Comparison of ENCODE assay signal across 19 cellular contexts in genomic region chr12:132151145-132151765, GRCh38. TPM values are rescaled to one million over a fixed set of nuclear protein-coding genes. Genes with fewer than 3 reads are reported as not detected.
DNase-seq lines count a peak whose midpoint lies in the region; ATAC-seq, FAIRE-seq and TF ChIP-seq lines count a peak whose summit lies in the region.
"Had no signal": no experiment of that assay in that cellular context is flagged by ENCODE, and none has a peak within 500 bp of the region (broad histone marks: within the 10 kb centered on the region; RNA-seq: fewer than 3 reads in every experiment).

No MANE protein-coding gene starts in this region.

- H3K4me3 ChIP-seq in right atrium auricular region = no peak overlapping the region
- H3K4me3 ChIP-seq in kidney (ENCODE audit: low read length in 2 of 2) = no peak overlapping the region
- H3K4me3 ChIP-seq: Peyer's patch had no signal

- CTCF ChIA-PET in Calu3 (lab: Charles Lee) = no interaction called here

- DNase-seq in Right ventricle myocardium superior (peak; percentile 37), right atrium auricular region (ENCODE audit: low spot score) (no peak), Calu3 (no peak), kidney (peak; percentile 78), sciatic nerve (ENCODE audit: low spot score) (peak; percentile 54), GM10266 (ENCODE audit: extremely low spot score) (no peak), iPS-NIHi11 (ENCODE audit: low spot score) (no peak), NCI-H1694 (lab: John Stamatoyannopoulos, UW) (no peak)
- DNase-seq: GF-D8, H9, IMR-90, Kasumi-1, MM.1S, NCI-H1092 treated with DMSO at 0.1 percent for 48 hours, NCI-H524, Peyer's patch, SHP77 treated with DMSO at 0.1 percent for 48 hours had no signal

- no peaks in the 10 kb centered on the region for H3K27me3 Mint-ChIP-seq in Calu3 (ENCODE audit: unreplicated experiment)

- TSS peak; percentile 3 for BruUV-seq in Calu3 (replicated peaks; lab: Mats Ljungman, UMichigan)

- H3K4me1 Mint-ChIP-seq in Calu3 (ENCODE audit: low read depth, unreplicated experiment) = no peaks in the 10 kb centered on the region
- H3K4me1 Mint-ChIP-seq: H9 had no signal

- no peak for FAIRE-seq in kidney (lab: Jason Lieb, UNC)
- FAIRE-seq: GM12892 had no signal

- no peaks in the 10 kb centered on the region for H3K27me3 ChIP-seq in right atrium auricular region
- H3K27me3 ChIP-seq: Peyer's patch had no signal

- intact Hi-C loops in Right ventricle myocardium superior (cut with DNase I) = loop anchor here (10.0 kb wide), 2 partner anchors 264 to 494 kb away; no protein-coding TSS in a partner anchor
- intact Hi-C loops in Calu3 (cut with micrococcal nuclease; ENCODE audit: unreplicated experiment) = loop anchor here (5.0 kb wide), 1 partner anchor 466 kb away; the partner anchor contains the start of gene P2RX2
- intact Hi-C loops in kidney (cut with DNase I) = no loop called here
- intact Hi-C loops in sciatic nerve (cut with DNase I) = loop anchor here (10.0 kb wide), 1 partner anchor 454 kb away; no protein-coding TSS in a partner anchor

- no peaks in the 10 kb centered on the region for H3K9me3 ChIP-seq in right atrium auricular region
- H3K9me3 ChIP-seq in kidney (ENCODE audit: control insufficient read depth in 1 of 2, low read length in 2 of 2) = no peaks in the 10 kb centered on the region
- H3K9me3 ChIP-seq: Peyer's patch had no signal

- no peaks in the 10 kb centered on the region for H3K9me3 Mint-ChIP-seq in Calu3 (ENCODE audit: low read depth, unreplicated experiment)
- H3K9me3 Mint-ChIP-seq: H9 had no signal

- no peak for TF ChIP-seq CTCF in right atrium auricular region (IDR thresholded peaks at IDR 0.05)
- TF ChIP-seq CTCF in Calu3 (IDR thresholded peaks at IDR 0.05; ENCODE audit: unreplicated experiment) = no peak
- TF ChIP-seq CTCF in kidney (IDR thresholded peaks at IDR 0.05; ENCODE audit: borderline replicate concordance, extremely low read depth, insufficient read depth) = no peak
- TF ChIP-seq CTCF in GM10266 (IDR thresholded peaks at IDR 0.05; ENCODE audit: control insufficient read depth, insufficient read depth, low read depth, missing control alignments) = no peak

- no peak overlapping the region for H3K9ac ChIP-seq in kidney (ENCODE audit: low read length in 2 of 2)

- no peak overlapping the region for H3K4me3 Mint-ChIP-seq in Calu3 (ENCODE audit: low read depth, unreplicated experiment)
- H3K4me3 Mint-ChIP-seq: H9 had no signal

- H3K4me1 ChIP-seq in right atrium auricular region (peaks cover 0 to 9% of the 10 kb centered on the region in 2 donors), kidney (ENCODE audit: control insufficient read depth in 1 of 2, insufficient read depth in 1 of 2, low read depth in 1 of 2, low read length in 2 of 2) (peaks cover 0 to 5% of the 10 kb centered on the region in 2 donors)

- no peak for ATAC-seq in Right ventricle myocardium superior (ENCODE audit: poor library complexity)
- no peak for ATAC-seq in sciatic nerve

- no peak overlapping the region for H3K27ac Mint-ChIP-seq in Calu3 (ENCODE audit: unreplicated experiment)
- H3K27ac Mint-ChIP-seq: H9 had no signal

- H3K36me3 ChIP-seq in right atrium auricular region = no peaks in the 10 kb centered on the region
- H3K36me3 ChIP-seq in kidney (ENCODE audit: control insufficient read depth in 1 of 2, insufficient read depth in 2 of 2, low read length in 2 of 2) = peaks cover 3 to 5% of the 10 kb centered on the region in 2 donors

- H3K36me3 Mint-ChIP-seq in Calu3 (ENCODE audit: insufficient read depth, unreplicated experiment) = peaks cover 21% of the 10 kb centered on the region

- no peak overlapping the region for H3K27ac ChIP-seq in right atrium auricular region
- H3K27ac ChIP-seq in kidney (ENCODE audit: low read depth in 2 of 2, low read length in 2 of 2) = no peak overlapping the region
- H3K27ac ChIP-seq: C4-2B, Peyer's patch had no signal

RNA-seq across cellular contexts. Expression of gene NOC4L, which starts 7.0 kb away (rescaled TPM):
- total RNA-seq in Right ventricle myocardium superior (9.5 TPM), right atrium auricular region (1 to 10 TPM; 6.9 to 9.9 TPM), Calu3 (2022) (62.5 and 67.3 TPM in 2 replicates), kidney (20.0 TPM), sciatic nerve (14.5 TPM)
- 22.3 TPM for polyA plus RNA-seq in kidney (ENCODE audit: insufficient read depth, low read depth, low replicate concordance)

RNA-seq across cellular contexts. Expression of gene DDX51, which starts 7.1 kb away (rescaled TPM):
- total RNA-seq in Right ventricle myocardium superior (10.3 TPM), right atrium auricular region (1 to 10 TPM; 6.6 to 8.0 TPM), Calu3 (2022) (46.3 and 48.0 TPM in 2 replicates), kidney (19.6 TPM), sciatic nerve (17.7 TPM)
- 10.3 TPM for polyA plus RNA-seq in kidney (ENCODE audit: insufficient read depth, low read depth, low replicate concordance)

Comparison
In these comparisons a context has a peak if more than half of its experiments do, and no peak if none do; other contexts are left out.
1. DNase-seq: peak in Right ventricle myocardium superior (single experiment), kidney (single experiment) and sciatic nerve (single experiment); none in right atrium auricular region (single experiment), Calu3 (single experiment), GM10266 (single experiment), iPS-NIHi11 (single experiment) and NCI-H1694 (single experiment).